Comparison of ENCODE assay signal across 1 cellular context in the genomic region with DNA sequence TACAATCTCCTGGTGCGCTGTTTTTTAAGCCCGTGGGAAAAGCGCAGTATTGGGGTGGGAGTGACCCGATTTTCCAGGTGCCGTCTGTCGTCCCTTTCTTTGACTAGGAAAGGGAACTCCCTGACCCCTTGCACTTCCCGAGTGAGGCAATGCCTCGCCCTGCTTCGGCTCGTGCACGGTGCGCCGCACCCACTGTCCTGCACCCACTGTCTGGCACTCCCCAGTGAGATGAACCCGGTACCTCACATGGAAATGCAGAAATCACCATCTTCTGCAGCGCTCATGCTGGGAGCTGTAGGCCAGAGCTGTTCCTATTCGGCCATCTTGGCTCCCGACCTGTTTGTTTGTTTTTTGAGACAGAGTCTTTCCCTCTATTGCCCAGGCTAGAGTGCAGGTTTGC. TPM values are rescaled to one million over a fixed set of nuclear protein-coding genes. Genes with fewer than 3 reads are reported as not detected.
"Had no signal": no experiment of that assay in that cellular context is flagged by ENCODE, and none has a peak within 500 bp of the region (broad histone marks: within the 10 kb centered on the region; RNA-seq: fewer than 3 reads in every experiment).

No MANE protein-coding gene starts in this region.

RNA-seq across cellular contexts. Expression of gene RHOG, which starts 59.5 kb away (rescaled TPM):
- polyA plus RNA-seq: neural cell had no signal
